8 cellular contexts compared by ENCODE assay signal in the genomic region with DNA sequence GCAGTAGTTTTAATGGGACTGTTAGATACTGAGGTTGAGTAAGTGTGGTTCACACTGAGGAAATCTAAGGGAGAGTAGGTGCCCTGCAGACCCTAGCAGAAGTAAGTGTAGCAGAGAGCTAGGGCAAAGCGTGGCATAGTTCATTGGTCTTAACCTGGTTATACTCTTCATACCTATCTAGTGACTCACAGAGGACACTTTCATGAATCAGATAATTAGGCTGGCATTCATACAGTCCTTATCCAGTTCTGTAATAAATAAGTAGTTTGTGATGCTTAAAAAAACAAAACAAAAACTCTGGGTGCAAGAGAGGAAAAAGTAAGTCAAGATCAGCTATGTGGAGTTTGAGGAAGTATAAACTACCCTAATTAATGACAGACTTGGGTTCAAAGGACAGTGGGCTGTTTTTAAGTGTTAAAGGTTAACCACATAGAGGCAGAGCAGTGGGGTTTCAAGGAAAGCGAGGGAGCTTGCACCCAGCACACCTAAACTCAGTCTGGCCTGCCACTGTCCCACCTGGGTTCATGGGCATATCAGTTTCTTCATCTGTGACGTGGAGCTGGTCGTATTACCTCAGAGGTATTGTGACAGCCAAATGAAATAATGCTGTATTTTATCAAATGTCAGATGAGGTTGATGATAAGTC. TPM values are rescaled to one million over a fixed set of nuclear protein-coding genes. Genes with fewer than 3 reads are reported as not detected.
DNase-seq lines count a peak whose midpoint lies in the region; ATAC-seq, FAIRE-seq and TF ChIP-seq lines count a peak whose summit lies in the region.

No MANE protein-coding gene starts in this region.

- H3K9me3 Mint-ChIP-seq in T-helper 2 cell treated with Interferon-gamma antibody and Interleukin-4, amounts not matched to agents 5 μg/mL and 100 μg/mL, for 36 hours = no peaks in the 10 kb centered on the region
- H3K9me3 Mint-ChIP-seq in stimulated activated naive CD8-positive, alpha-beta T cell treated with anti-CD3 and anti-CD28 coated beads, Interleukin-15, Interleukin-2, amounts not matched to agents 100 ng/mL and 50 ng/mL, for 24 hours = no peaks in the 10 kb centered on the region

- no peak overlapping the region for H3K27ac ChIP-seq in right cardiac atrium (ENCODE audit: low read length)

- peaks cover 5% of the 10 kb centered on the region for H3K36me3 Mint-ChIP-seq in T-helper 2 cell treated with Interferon-gamma antibody and Interleukin-4, amounts not matched to agents 5 μg/mL and 100 μg/mL, for 36 hours (ENCODE audit: low read depth)
- peaks cover 11% of the 10 kb centered on the region for H3K36me3 Mint-ChIP-seq in stimulated activated naive CD8-positive, alpha-beta T cell treated with anti-CD3 and anti-CD28 coated beads, Interleukin-15, Interleukin-2, amounts not matched to agents 100 ng/mL and 50 ng/mL, for 24 hours (ENCODE audit: low read depth)

- TF ChIP-seq CTCF in choroid plexus epithelial cell (conservative IDR thresholded peaks at IDR 0.05; ENCODE audit: low read depth, low read length) (no peak), D721Med (IDR thresholded peaks at IDR 0.05; ENCODE audit: insufficient read depth, missing control alignments) (no peak)

- no peak overlapping the region for H3K4me3 ChIP-seq in choroid plexus epithelial cell (ENCODE audit: low read depth, low read length)
- no peak overlapping the region for H3K4me3 ChIP-seq in right cardiac atrium (ENCODE audit: low read length)

- FAIRE-seq in D721Med (lab: Jason Lieb, UNC) = no peak

- WGBS in right cardiac atrium = 76% methylated on average over 4 of the region's 4 CpGs

- H3K27ac Mint-ChIP-seq in T-helper 2 cell treated with Interferon-gamma antibody and Interleukin-4, amounts not matched to agents 5 μg/mL and 100 μg/mL, for 36 hours = no peak overlapping the region
- H3K27ac Mint-ChIP-seq in stimulated activated naive CD8-positive, alpha-beta T cell treated with anti-CD3 and anti-CD28 coated beads, Interleukin-15, Interleukin-2, amounts not matched to agents 100 ng/mL and 50 ng/mL, for 24 hours = peak overlapping the region; percentile 29

- DNase-seq in T-helper 2 cell treated with Interferon-gamma antibody and Interleukin-4, amounts not matched to agents 5 μg/mL and 100 μg/mL, for 36 hours (ENCODE audit: low spot score) = no peak
- DNase-seq in T-helper 2 cell = no peak
- peak; percentile 26 for DNase-seq in choroid plexus epithelial cell (ENCODE audit: low read depth)
- no peak for DNase-seq in GM19240 (ENCODE audit: insufficient read length, low spot score)
- DNase-seq in right cardiac atrium = no peak
- DNase-seq in D721Med (ENCODE audit: insufficient read length, low spot score) = no peak

- peak overlapping the region; percentile 2 for H3K4me3 Mint-ChIP-seq in T-helper 2 cell treated with Interferon-gamma antibody and Interleukin-4, amounts not matched to agents 5 μg/mL and 100 μg/mL, for 36 hours
- no peak overlapping the region for H3K4me3 Mint-ChIP-seq in stimulated activated naive CD8-positive, alpha-beta T cell treated with anti-CD3 and anti-CD28 coated beads, Interleukin-15, Interleukin-2, amounts not matched to agents 100 ng/mL and 50 ng/mL, for 24 hours

- ATAC-seq in HG03571 (IDR thresholded peaks at IDR 0.05; ENCODE audit: unreplicated experiment) = peak; percentile 18
- ATAC-seq in right cardiac atrium = no peak

- peaks cover 12% of the 10 kb centered on the region for H3K4me1 ChIP-seq in right cardiac atrium (ENCODE audit: control insufficient read depth, insufficient read depth, low read length)

- peaks cover 24% of the 10 kb centered on the region for H3K27me3 Mint-ChIP-seq in T-helper 2 cell treated with Interferon-gamma antibody and Interleukin-4, amounts not matched to agents 5 μg/mL and 100 μg/mL, for 36 hours (ENCODE audit: low read depth)
- peaks cover 21% of the 10 kb centered on the region for H3K27me3 Mint-ChIP-seq in stimulated activated naive CD8-positive, alpha-beta T cell treated with anti-CD3 and anti-CD28 coated beads, Interleukin-15, Interleukin-2, amounts not matched to agents 100 ng/mL and 50 ng/mL, for 24 hours

- H3K27me3 ChIP-seq in right cardiac atrium (ENCODE audit: control insufficient read depth, insufficient read depth) = no peaks in the 10 kb centered on the region

- intact Hi-C loops in right cardiac atrium (cut with DNase I) = no loop called here

- no peaks in the 10 kb centered on the region for H3K9me3 ChIP-seq in right cardiac atrium (ENCODE audit: control insufficient read depth, low read length)

- peaks cover 31% of the 10 kb centered on the region for H3K4me1 Mint-ChIP-seq in T-helper 2 cell treated with Interferon-gamma antibody and Interleukin-4, amounts not matched to agents 5 μg/mL and 100 μg/mL, for 36 hours (ENCODE audit: low read depth)
- H3K4me1 Mint-ChIP-seq in stimulated activated naive CD8-positive, alpha-beta T cell treated with anti-CD3 and anti-CD28 coated beads, Interleukin-15, Interleukin-2, amounts not matched to agents 100 ng/mL and 50 ng/mL, for 24 hours (ENCODE audit: low read depth) = peaks cover 53% of the 10 kb centered on the region

RNA-seq across cellular contexts. Expression of a gene that starts 27.1 kb away (rescaled TPM):
- 10 to 100 TPM; 36.4 to 38.5 (median 37.1) TPM for total RNA-seq in right cardiac atrium
- 13.1 TPM for polyA plus RNA-seq in right cardiac atrium
